8 cellular contexts compared by ENCODE assay signal in the genomic region with DNA sequence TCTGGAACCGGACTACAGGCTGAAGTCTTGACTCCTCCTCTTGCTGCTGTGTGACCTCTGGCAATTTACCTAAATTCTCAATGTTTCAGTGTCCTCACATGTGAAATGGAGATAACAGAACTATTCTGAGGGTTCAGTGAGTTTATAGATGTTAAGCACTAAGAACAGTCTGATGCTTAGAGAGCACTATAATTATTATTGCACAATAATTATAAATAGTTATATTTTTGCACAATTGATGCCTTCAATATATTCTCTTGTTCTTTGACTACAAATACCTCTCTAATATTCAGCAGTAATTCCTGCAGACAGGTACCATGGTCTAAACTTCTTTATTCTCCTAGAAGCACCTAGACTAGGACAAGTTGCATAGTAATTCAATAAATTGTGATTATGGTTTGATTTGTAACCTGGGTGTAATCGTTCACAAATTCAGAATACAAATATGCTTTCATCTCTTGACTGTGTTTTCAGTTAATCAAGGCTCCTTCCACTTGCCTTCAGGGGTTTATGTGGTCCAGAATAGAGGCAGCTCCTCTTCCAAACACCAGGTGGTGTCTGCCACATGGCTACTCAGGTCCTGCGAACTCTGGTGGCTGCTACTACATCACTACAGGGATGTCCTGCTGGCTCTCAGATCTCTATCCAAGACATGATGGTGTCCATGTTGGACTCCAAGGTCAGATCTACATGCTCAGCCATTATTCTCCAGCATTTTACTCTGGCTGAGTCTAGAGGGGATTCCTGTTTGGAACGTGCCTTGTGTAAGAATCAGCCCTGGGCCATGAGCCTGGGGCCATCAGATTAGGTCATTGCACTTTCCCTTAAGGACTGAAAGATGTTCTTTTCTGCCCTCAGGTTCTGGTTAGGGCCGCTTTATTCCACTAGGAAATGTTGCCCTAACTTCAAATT.
A peak's percentile ranks its signal among the peaks of the same experiment; 100 is the strongest.
DNase-seq lines count a peak whose midpoint lies in the region; ATAC-seq and TF ChIP-seq lines count a peak whose summit lies in the region.

No MANE protein-coding gene starts in this region.

- intact Hi-C loops in ascending aorta (cut with DNase I): no loop called here

- no peaks in the 10 kb centered on the region for H3K4me1 ChIP-seq in ascending aorta

- TF ChIP-seq CTCF in C4-2B (conservative IDR thresholded peaks at IDR 0.05) (peak; percentile 40), HL-60 (IDR thresholded peaks at IDR 0.05; ENCODE audit: insufficient read depth, low read length) (peak; percentile 16), ascending aorta (IDR thresholded peaks at IDR 0.05) (no peak)

- H3K27me3 ChIP-seq in HL-60 (ENCODE audit: insufficient read depth, poor library complexity, severe bottlenecking): no peaks in the 10 kb centered on the region
- no peaks in the 10 kb centered on the region for H3K27me3 ChIP-seq in ascending aorta

- no peak for DNase-seq in HL-60 (ENCODE audit: low read depth in 1 of 2, low spot score in 1 of 2)
- DNase-seq in dermis microvascular lymphatic vessel endothelial cell (ENCODE audit: low read depth in 2 of 2): peak; percentile 5 to 14
- no peak for DNase-seq in NCI-H2227 (lab: John Stamatoyannopoulos, UW; ENCODE audit: unreplicated experiment)
- no peak for DNase-seq in amygdala (lab: John Stamatoyannopoulos, UW)
- DNase-seq in NCI-H2171 (lab: John Stamatoyannopoulos, UW): no peak
- no peak for DNase-seq in ascending aorta (ENCODE audit: low spot score in 2 of 2)

- no peaks in the 10 kb centered on the region for H3K9me3 ChIP-seq in ascending aorta

- H3K36me3 ChIP-seq in ascending aorta: no peaks in the 10 kb centered on the region

- H3K27ac ChIP-seq in C4-2B (no peak overlapping the region), HL-60 (replicated peaks) (no peak overlapping the region), ascending aorta (no peak overlapping the region)

- H3K4me3 ChIP-seq in HL-60 (replicated peaks; ENCODE audit: insufficient read depth, low read length) (no peak overlapping the region), ascending aorta (no peak overlapping the region)

- ATAC-seq in GM19438 (IDR thresholded peaks at IDR 0.05; ENCODE audit: low read depth, unreplicated experiment): peak; percentile 54

Comparison
In these comparisons a context has a peak if more than half of its experiments do, and no peak if none do; other contexts are left out.
1. CTCF ChIP-seq: peak in C4-2B (single experiment) and HL-60 (single experiment); none in ascending aorta (0 of 3).
2. DNase-seq: peak in dermis microvascular lymphatic vessel endothelial cell (2 of 2); none in HL-60 (0 of 2), NCI-H2227 (single experiment), amygdala (0 of 56), NCI-H2171 (single experiment) and ascending aorta (0 of 2).